In genomic region chr19:45340232-45340898, GRCh38 we compare ENCODE assay signal across 8 cellular contexts. TPM values are rescaled to one million over a fixed set of nuclear protein-coding genes. Genes with fewer than 3 reads are reported as not detected.
A peak's percentile ranks its signal among the peaks of the same experiment; 100 is the strongest.
DNase-seq lines count a peak whose midpoint lies in the region; ATAC-seq and TF ChIP-seq lines count a peak whose summit lies in the region.

TSS of gene KLC3 (plus strand) at chr19:45340750. CDS start at chr19:45345542, 4,792 bp downstream.

- H3K27me3 Mint-ChIP-seq in progenitor cell of endocrine pancreas, result peaks cover 31% of the 10 kb centered on the region

- H3K4me3 Mint-ChIP-seq in progenitor cell of endocrine pancreas (ENCODE audit: low read depth), result peak within 1 kb of the TSS; percentile 45

- no peaks in the 10 kb centered on the region for H3K36me3 Mint-ChIP-seq in progenitor cell of endocrine pancreas (ENCODE audit: insufficient read depth)

- TF ChIP-seq CTCF in progenitor cell of endocrine pancreas (IDR thresholded peaks at IDR 0.05; ENCODE audit: unreplicated experiment), result no peak

- no peaks in the 10 kb centered on the region for H3K9me3 Mint-ChIP-seq in progenitor cell of endocrine pancreas (ENCODE audit: low read depth)

- no peak for ATAC-seq in HG03520 (IDR thresholded peaks at IDR 0.05; ENCODE audit: unreplicated experiment)

- peaks cover 3% of the 10 kb centered on the region for H3K4me1 Mint-ChIP-seq in progenitor cell of endocrine pancreas (ENCODE audit: low read depth)

- peak within 1 kb of the TSS; percentile 28 for H3K27ac ChIP-seq in epithelial cell of prostate

- H3K27ac Mint-ChIP-seq in progenitor cell of endocrine pancreas, result no peak within 1 kb of the TSS

- DNase-seq in NCI-H82 (lab: John Stamatoyannopoulos, UW) (peak; percentile 42), NCI-H82 treated with DMSO at 0.1 percent for 48 hours (lab: John Stamatoyannopoulos, UW; ENCODE audit: unreplicated experiment) (no peak), epithelial cell of prostate (ENCODE audit: low read depth, low spot score) (no peak), progenitor cell of endocrine pancreas (ENCODE audit: low spot score, unreplicated experiment) (peak; percentile 57), NCI-H1092 treated with DMSO at 0.1 percent for 48 hours (lab: John Stamatoyannopoulos, UW) (no peak), AG08396 (ENCODE audit: low spot score) (no peak)
- DNase-seq in activated CD4-positive, alpha-beta T cell treated with anti-CD3 and anti-CD28 coated beads for 48 hours, result peak; percentile 52

RNA-seq across cellular contexts. Expression of gene KLC3, which starts in this region (rescaled TPM):
- 1.1 and 1.6 TPM in 2 replicates for total RNA-seq in progenitor cell of endocrine pancreas

Comparison
In these comparisons a context has a peak if more than half of its experiments do, and no peak if none do; other contexts are left out.
1. DNase-seq: peak in NCI-H82 (single experiment), activated CD4-positive, alpha-beta T cell treated with anti-CD3 and anti-CD28 coated beads for 48 hours (single experiment) and progenitor cell of endocrine pancreas (single experiment); none in NCI-H82 treated with DMSO at 0.1 percent for 48 hours (single experiment), epithelial cell of prostate (single experiment), NCI-H1092 treated with DMSO at 0.1 percent for 48 hours (single experiment) and AG08396 (single experiment).